ENCODE assay signal across 8 cellular contexts in the genomic region with DNA sequence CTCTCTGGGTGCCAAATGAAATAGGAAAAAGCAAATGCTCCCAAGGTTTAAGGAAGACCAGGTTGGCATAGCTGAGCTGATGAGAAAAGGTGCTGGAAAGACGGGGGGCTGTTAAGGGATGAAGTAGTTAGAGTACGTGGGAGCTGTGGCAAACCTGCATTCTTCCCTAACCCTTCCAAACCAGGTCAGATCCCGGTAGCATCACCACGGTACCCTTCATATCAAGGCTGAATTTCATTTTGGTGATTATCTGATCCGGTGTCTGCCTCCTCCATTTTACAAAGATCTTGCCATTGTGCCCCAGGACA.
DNase-seq lines count a peak whose midpoint lies in the region; ATAC-seq, FAIRE-seq and TF ChIP-seq lines count a peak whose summit lies in the region.

No MANE protein-coding gene starts in this region.

- no peak overlapping the region for H3K23ac ChIP-seq in H1 (ENCODE audit: insufficient read length)

- no peak overlapping the region for H3K4ac ChIP-seq in H1 (replicated peaks; ENCODE audit: insufficient read length, low read depth, low read length)

- ATAC-seq in GM18873 (IDR thresholded peaks at IDR 0.05; ENCODE audit: low FRiP score, unreplicated experiment) = no peak

- H3K27ac ChIP-seq in H1 (ENCODE audit: low read depth, low read length) (peak overlapping the region; percentile 81), neutrophil (peak overlapping the region; percentile 94)

- CTCF ChIA-PET in H1 (lab: Charles Lee; ENCODE audit: partially characterized antibody) = interaction anchor here (0.6 to 5.6 kb wide), 19 partner anchors 9 to 213 kb away, joined by 3 to 32 read pairs (median 4); a partner anchor contains a TSS

- no peaks in the 10 kb centered on the region; the same call in 1 of the 2 replicates for H3K23me2 ChIP-seq in H1 (ENCODE audit: low read depth, low read length)

- H4K91ac ChIP-seq in H1 (replicated peaks; ENCODE audit: insufficient read length, low read length) = peak overlapping the region; percentile 78

- peak overlapping the region; percentile 45 for H2BK12ac ChIP-seq in H1 (ENCODE audit: low read depth, low read length)

- TF ChIP-seq POLR2A in H1 (IDR thresholded peaks at IDR 0.05; ENCODE audit: control extremely low read depth in 1 of 2, low read depth in 2 of 2, low read length in 2 of 2) = peak in 1 of 2 experiments; percentile 54; a peak in 1 of 3 replicates

- H3K14ac ChIP-seq in H1 (ENCODE audit: insufficient read length) = no peak overlapping the region

- H3K36me3 ChIP-seq in BE2C (no peaks in the 10 kb centered on the region), NT2/D1 (ENCODE audit: insufficient read depth, insufficient read length, low read length) (no peaks in the 10 kb centered on the region), H1 (ENCODE audit: control insufficient read depth in 2 of 4, insufficient read depth in 4 of 4, low read length in 3 of 4) (no peaks in the 10 kb centered on the region), neutrophil (no peaks in the 10 kb centered on the region)

- H2BK120ac ChIP-seq in H1 (replicated peaks; ENCODE audit: low read depth, low read length) = no peak overlapping the region

- no peak for TF ChIP-seq EP300 in H1 (IDR thresholded peaks at IDR 0.05; ENCODE audit: borderline replicate concordance in 1 of 2, low read depth in 2 of 2, low read length in 2 of 2)

- POLR2A ChIA-PET in H1 (lab: Charles Lee; ENCODE audit: partially characterized antibody) = interaction anchor here (0.6 to 7.5 kb wide), 25 partner anchors 9 to 74 kb away, joined by 3 to 80 read pairs (median 5); a partner anchor contains a TSS

- no peak overlapping the region for H4K8ac ChIP-seq in H1 (ENCODE audit: extremely low read depth, insufficient read depth, low read length)

- TF ChIP-seq CTCF in BE2C (IDR thresholded peaks at IDR 0.05; ENCODE audit: low read depth, low read length) = no peak
- TF ChIP-seq CTCF in H1 (IDR thresholded peaks at IDR 0.05; ENCODE audit: control extremely low read depth in 1 of 3, insufficient read depth in 1 of 3, low read depth in 1 of 3, low read length in 3 of 3) = no peak
- TF ChIP-seq CTCF in neutrophil (IDR thresholded peaks at IDR 0.05) = no peak

- no peak for TF ChIP-seq RAD21 in H1 (IDR thresholded peaks at IDR 0.05 in 1 of 2, conservative IDR thresholded peaks at IDR 0.05 in 1 of 2; ENCODE audit: low read depth in 2 of 2, low read length in 2 of 2)

- peak overlapping the region; percentile 1 for H3K56ac ChIP-seq in H1 (replicated peaks; ENCODE audit: insufficient read length, low read depth, low read length)

- H2BK5ac ChIP-seq in H1 (ENCODE audit: low read depth, low read length) = peak overlapping the region; percentile 85

- H3K18ac ChIP-seq in H1 (ENCODE audit: extremely low read depth, low read length) = peak overlapping the region; percentile 51; the same call in 1 of the 2 replicates

- no peaks in the 10 kb centered on the region for H3K79me2 ChIP-seq in H1 (ENCODE audit: control insufficient read depth in 1 of 2, insufficient read depth in 2 of 2, low read length in 2 of 2)

- DNase-seq in BE2C (no peak), NT2/D1 (ENCODE audit: low read depth, low spot score) (no peak), H1 (ENCODE audit: low read depth in 1 of 2, low spot score in 2 of 2) (no peak), Kasumi-1 (lab: John Stamatoyannopoulos, UW) (no peak), DMS153 treated with DMSO at 0.1 percent for 48 hours (lab: John Stamatoyannopoulos, UW; ENCODE audit: unreplicated experiment) (no peak), hepatic stellate cell (ENCODE audit: low spot score) (no peak)

- no peaks in the 10 kb centered on the region for H4K20me1 ChIP-seq in H1 (replicated peaks in 1 of 2; ENCODE audit: control insufficient read depth in 1 of 2, insufficient read depth in 2 of 2, low read length in 2 of 2)

- H3K27me3 ChIP-seq in BE2C = no peaks in the 10 kb centered on the region
- H3K27me3 ChIP-seq in NT2/D1 (ENCODE audit: insufficient read depth, insufficient read length) = no peaks in the 10 kb centered on the region
- no peaks in the 10 kb centered on the region for H3K27me3 ChIP-seq in H1 (replicated peaks in 1 of 4; ENCODE audit: control insufficient read depth in 3 of 4, extremely low read depth in 1 of 4, insufficient read depth in 3 of 4, low read length in 3 of 4)
- no peaks in the 10 kb centered on the region for H3K27me3 ChIP-seq in neutrophil

- 27% methylated on average over 5 of the region's 5 CpGs; no CpG with 5 or more reads in 1 of the 2 experiments for WGBS in H1 (ENCODE audit: extremely low coverage in 1 of 2, insufficient coverage in 1 of 2, insufficient read length in 1 of 2, insufficient replicate concordance in 2 of 2, low coverage in 1 of 2, low lambda C conversion rate in 2 of 2, missing lambda C conversion rate in 1 of 2), 2 experiments

- no peak for FAIRE-seq in H1 (lab: Jason Lieb, UNC)

- H3K9ac ChIP-seq in NT2/D1 (ENCODE audit: insufficient read length, low read depth) = peak overlapping the region; percentile 36
- peak overlapping the region in 3 of 4 experiments; percentile 1 to 65 (median 54); a peak in 4 of 7 replicates for H3K9ac ChIP-seq in H1 (replicated peaks in 1 of 4; ENCODE audit: extremely low read depth in 1 of 4, low read depth in 3 of 4, low read length in 3 of 4)

- H3K4me2 ChIP-seq in H1 (ENCODE audit: insufficient read depth in 1 of 2, low read depth in 2 of 2, low read length in 2 of 2) = peak overlapping the region; percentile 69 to 82

- peak overlapping the region; percentile 28; the same call in 1 of the 2 replicates for H2AK5ac ChIP-seq in H1 (ENCODE audit: low read depth, low read length)

- H3K79me1 ChIP-seq in H1 (ENCODE audit: low read depth, low read length) = no peaks in the 10 kb centered on the region

- H4K5ac ChIP-seq in H1 (ENCODE audit: insufficient read length, low read depth, low read length) = peak overlapping the region; percentile 55

- H2BK15ac ChIP-seq in H1 (ENCODE audit: low read length) = no peak overlapping the region

- H2BK20ac ChIP-seq in H1 (ENCODE audit: low read length) = no peak overlapping the region

- peak overlapping the region; percentile 49 for H3K4me3 ChIP-seq in BE2C (ENCODE audit: low read depth, low read length)
- no peak overlapping the region for H3K4me3 ChIP-seq in NT2/D1 (ENCODE audit: insufficient read length, low read depth)
- peak overlapping the region; percentile 18 to 53 (median 47); a peak in 6 of 8 replicates for H3K4me3 ChIP-seq in H1 (ENCODE audit: extremely low read depth in 1 of 4, insufficient read depth in 2 of 4, low read depth in 3 of 4, low read length in 4 of 4)
- peak overlapping the region; percentile 60 to 62 for H3K4me3 ChIP-seq in neutrophil (ENCODE audit: low read depth in 1 of 2, low read length in 1 of 2)

- H3K4me1 ChIP-seq in BE2C (peaks cover 31% of the 10 kb centered on the region), NT2/D1 (ENCODE audit: insufficient read depth, insufficient read length) (peaks cover 7% of the 10 kb centered on the region), H1 (replicated peaks in 1 of 4; ENCODE audit: control insufficient read depth in 3 of 4, insufficient read depth in 4 of 4, low read length in 3 of 4) (peaks cover 23 to 33% (median 28%) of the 10 kb centered on the region in 4 experiments), neutrophil (ENCODE audit: control insufficient read depth in 1 of 2, insufficient read depth in 1 of 2, low read depth in 1 of 2, low read length in 1 of 2) (peaks cover 45 to 56% of the 10 kb centered on the region in 2 experiments)

- H3K9me3 ChIP-seq in BE2C (no peaks in the 10 kb centered on the region), NT2/D1 (ENCODE audit: insufficient read depth, low read length) (no peaks in the 10 kb centered on the region), H1 (ENCODE audit: insufficient read depth in 2 of 2, low read depth in 1 of 2, low read length in 1 of 2) (no peaks in the 10 kb centered on the region), neutrophil (no peaks in the 10 kb centered on the region)

- H2AFZ ChIP-seq in H1 (ENCODE audit: low read length) = no peak overlapping the region

TF ChIP-seq in H1, 55 proteins besides CTCF, POLR2A, EP300 and RAD21:
- TF ChIP-seq POLR2AphosphoS5 (IDR thresholded peaks at IDR 0.05; ENCODE audit: low read depth, low read length) (no peak), RBBP5 (IDR thresholded peaks at IDR 0.05; ENCODE audit: borderline replicate concordance, low read depth, low read length) (no peak), BRCA1 (IDR thresholded peaks at IDR 0.05; ENCODE audit: low read depth, low read length) (no peak), SUZ12 (IDR thresholded peaks at IDR 0.05; ENCODE audit: low read length) (no peak), YY1 (IDR thresholded peaks at IDR 0.05; ENCODE audit: low read depth, low read length) (no peak), EGR1 (IDR thresholded peaks at IDR 0.05; ENCODE audit: borderline replicate concordance, low read depth, low read length) (no peak), JUND (IDR thresholded peaks at IDR 0.05; ENCODE audit: low read length) (no peak), SP2 (IDR thresholded peaks at IDR 0.05; ENCODE audit: low read length) (no peak), RXRA (IDR thresholded peaks at IDR 0.05; ENCODE audit: insufficient read depth, low read depth, low read length) (no peak), CBX8 (IDR thresholded peaks at IDR 0.05; ENCODE audit: borderline replicate concordance, low read depth, low read length) (no peak)
- TF ChIP-seq, protein P1, sequence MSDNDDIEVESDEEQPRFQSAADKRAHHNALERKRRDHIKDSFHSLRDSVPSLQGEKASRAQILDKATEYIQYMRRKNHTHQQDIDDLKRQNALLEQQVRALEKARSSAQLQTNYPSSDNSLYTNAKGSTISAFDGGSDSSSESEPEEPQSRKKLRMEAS (IDR thresholded peaks at IDR 0.05) = no peak
